16 cellular contexts compared by ENCODE assay signal in the genomic region with DNA sequence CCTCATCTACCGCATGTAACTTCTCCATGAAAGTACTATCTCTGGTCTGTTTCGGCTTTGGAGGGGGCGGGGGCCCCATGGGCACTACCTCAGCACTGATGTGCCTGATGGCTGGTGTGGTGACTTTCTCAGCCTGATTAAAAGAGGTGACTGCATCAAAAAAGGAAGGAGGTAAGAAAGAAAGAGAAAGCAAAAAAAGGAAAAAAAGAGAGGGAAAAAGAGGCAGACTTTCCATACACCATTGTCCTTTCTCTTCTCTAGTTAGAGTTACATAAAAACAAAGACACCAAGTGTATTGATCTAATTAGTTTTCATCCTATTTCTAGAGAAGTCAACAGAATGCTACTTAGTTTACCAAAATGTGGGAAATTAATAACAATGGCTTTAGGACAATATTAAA. TPM values are rescaled to one million over a fixed set of nuclear protein-coding genes. Genes with fewer than 3 reads are reported as not detected.
DNase-seq lines count a peak whose midpoint lies in the region; ATAC-seq and TF ChIP-seq lines count a peak whose summit lies in the region.
"Had no signal": no experiment of that assay in that cellular context is flagged by ENCODE, and none has a peak within 500 bp of the region (broad histone marks: within the 10 kb centered on the region; RNA-seq: fewer than 3 reads in every experiment).

No MANE protein-coding gene starts in this region.

- H3K4me3 ChIP-seq in osteoblast (ENCODE audit: insufficient read depth, low read length) (no peak overlapping the region), lower lobe of right lung (no peak overlapping the region)
- H3K4me3 ChIP-seq: SJSA1 had no signal

- no peak for DNase-seq in activated CD4-positive, alpha-beta memory T cell treated with anti-CD3 and anti-CD28 coated beads for 36 hours
- no peak for DNase-seq in activated CD4-positive, alpha-beta memory T cell treated with anti-CD3 and anti-CD28 coated beads, Interleukin-2, amount 10 ng/mL, durations not matched to agents 7 days and 5 days
- no peak for DNase-seq in CD4-positive, alpha-beta T cell
- DNase-seq in T-helper 17 cell = no peak
- peak; percentile 2 for DNase-seq in osteoblast (ENCODE audit: insufficient read length, low spot score, missing footprints)
- no peak for DNase-seq in lower lobe of right lung
- DNase-seq in HuH-7.5 (ENCODE audit: low spot score) = no peak
- DNase-seq in COR-L47 (lab: John Stamatoyannopoulos, UW) = no peak
- DNase-seq: 8988T, H9, NCI-H1105, NCI-H1694, NCI-H2227 treated with DMSO at 0.1 percent for 48 hours, NCI-H524 had no signal

- H3K27me3 Mint-ChIP-seq in activated CD4-positive, alpha-beta memory T cell treated with anti-CD3 and anti-CD28 coated beads for 36 hours = no peaks in the 10 kb centered on the region
- no peaks in the 10 kb centered on the region for H3K27me3 Mint-ChIP-seq in activated CD4-positive, alpha-beta memory T cell treated with anti-CD3 and anti-CD28 coated beads, Interleukin-2, amount 10 ng/mL, durations not matched to agents 7 days and 5 days
- H3K27me3 Mint-ChIP-seq in CD4-positive, alpha-beta T cell = no peaks in the 10 kb centered on the region
- no peaks in the 10 kb centered on the region for H3K27me3 Mint-ChIP-seq in T-helper 17 cell

- H3K9me3 ChIP-seq in CD4-positive, alpha-beta T cell (ENCODE audit: control insufficient read depth, low read length) = no peaks in the 10 kb centered on the region
- H3K9me3 ChIP-seq in T-helper 17 cell (ENCODE audit: control insufficient read depth, low read length, poor library complexity, severe bottlenecking) = no peaks in the 10 kb centered on the region
- no peaks in the 10 kb centered on the region for H3K9me3 ChIP-seq in osteoblast (ENCODE audit: low read depth, low read length)
- H3K9me3 ChIP-seq in lower lobe of right lung = no peaks in the 10 kb centered on the region
- H3K9me3 ChIP-seq: SJSA1 had no signal

- intact Hi-C loops in activated CD4-positive, alpha-beta memory T cell treated with anti-CD3 and anti-CD28 coated beads for 36 hours (cut with micrococcal nuclease) = no loop called here
- intact Hi-C loops in CD4-positive, alpha-beta T cell (cut with DNase I, micrococcal nuclease) = no loop called here
- intact Hi-C loops in lower lobe of right lung (cut with DNase I) = no loop called here

- H3K27ac Mint-ChIP-seq in activated CD4-positive, alpha-beta memory T cell treated with anti-CD3 and anti-CD28 coated beads for 36 hours = peak overlapping the region; percentile 3
- no peak overlapping the region for H3K27ac Mint-ChIP-seq in activated CD4-positive, alpha-beta memory T cell treated with anti-CD3 and anti-CD28 coated beads, Interleukin-2, amount 10 ng/mL, durations not matched to agents 7 days and 5 days
- H3K27ac Mint-ChIP-seq in CD4-positive, alpha-beta T cell = peak overlapping the region; percentile 49
- H3K27ac Mint-ChIP-seq in T-helper 17 cell = peak overlapping the region; percentile 85

- H4K20me1 ChIP-seq in osteoblast (ENCODE audit: insufficient read depth, low read length) = no peaks in the 10 kb centered on the region

- CTCF ChIA-PET in activated CD4-positive, alpha-beta memory T cell treated with anti-CD3 and anti-CD28 coated beads for 36 hours (lab: Charles Lee) = no interaction called here
- CTCF ChIA-PET in activated CD4-positive, alpha-beta memory T cell treated with anti-CD3 and anti-CD28 coated beads, Interleukin-2, amount 10 ng/mL, durations not matched to agents 7 days and 5 days (lab: Charles Lee) = no interaction called here
- CTCF ChIA-PET in CD4-positive, alpha-beta T cell (lab: Charles Lee) = interaction anchor here (0.6 kb wide), 1 partner anchor 15 kb away, joined by 3 read pairs; no protein-coding TSS in a partner anchor

- peaks cover 31% of the 10 kb centered on the region for H3K36me3 Mint-ChIP-seq in activated CD4-positive, alpha-beta memory T cell treated with anti-CD3 and anti-CD28 coated beads for 36 hours
- H3K36me3 Mint-ChIP-seq in activated CD4-positive, alpha-beta memory T cell treated with anti-CD3 and anti-CD28 coated beads, Interleukin-2, amount 10 ng/mL, durations not matched to agents 7 days and 5 days (ENCODE audit: low read depth) = peaks cover 51% of the 10 kb centered on the region
- H3K36me3 Mint-ChIP-seq in CD4-positive, alpha-beta T cell (ENCODE audit: low read depth) = peaks cover 70% of the 10 kb centered on the region
- peaks cover 13% of the 10 kb centered on the region for H3K36me3 Mint-ChIP-seq in T-helper 17 cell (ENCODE audit: low read depth)

- H3K27me3 ChIP-seq in CD4-positive, alpha-beta T cell (ENCODE audit: control insufficient read depth, insufficient read depth, low read length) = no peaks in the 10 kb centered on the region
- H3K27me3 ChIP-seq in osteoblast (ENCODE audit: insufficient read depth, low read length) (no peaks in the 10 kb centered on the region), lower lobe of right lung (ENCODE audit: low read depth) (no peaks in the 10 kb centered on the region)
- H3K27me3 ChIP-seq: SJSA1 had no signal

- H3K4me3 Mint-ChIP-seq in activated CD4-positive, alpha-beta memory T cell treated with anti-CD3 and anti-CD28 coated beads for 36 hours = no peak overlapping the region
- H3K4me3 Mint-ChIP-seq in activated CD4-positive, alpha-beta memory T cell treated with anti-CD3 and anti-CD28 coated beads, Interleukin-2, amount 10 ng/mL, durations not matched to agents 7 days and 5 days = no peak overlapping the region
- no peak overlapping the region for H3K4me3 Mint-ChIP-seq in CD4-positive, alpha-beta T cell
- no peak overlapping the region for H3K4me3 Mint-ChIP-seq in T-helper 17 cell
- H3K4me3 Mint-ChIP-seq: H9 had no signal

- H3K4me1 ChIP-seq in osteoblast (ENCODE audit: insufficient read depth, low read length) = no peaks in the 10 kb centered on the region
- H3K4me1 ChIP-seq in lower lobe of right lung = peaks cover 3% of the 10 kb centered on the region
- H3K4me1 ChIP-seq: SJSA1 had no signal

- H3K27ac ChIP-seq in CD4-positive, alpha-beta T cell (ENCODE audit: low read depth, low read length) = no peak overlapping the region
- H3K27ac ChIP-seq in osteoblast (ENCODE audit: low read depth, low read length) (no peak overlapping the region), lower lobe of right lung (no peak overlapping the region)
- H3K27ac ChIP-seq: C4-2B, SJSA1 had no signal

- peaks cover 2% of the 10 kb centered on the region for H3K4me1 Mint-ChIP-seq in activated CD4-positive, alpha-beta memory T cell treated with anti-CD3 and anti-CD28 coated beads for 36 hours (ENCODE audit: low read depth)
- peaks cover 5% of the 10 kb centered on the region for H3K4me1 Mint-ChIP-seq in activated CD4-positive, alpha-beta memory T cell treated with anti-CD3 and anti-CD28 coated beads, Interleukin-2, amount 10 ng/mL, durations not matched to agents 7 days and 5 days
- peaks cover 6% of the 10 kb centered on the region for H3K4me1 Mint-ChIP-seq in CD4-positive, alpha-beta T cell (ENCODE audit: low read depth)
- H3K4me1 Mint-ChIP-seq in T-helper 17 cell = peaks cover 9% of the 10 kb centered on the region

- H3K36me3 ChIP-seq in osteoblast (ENCODE audit: insufficient read depth, low read length) = peaks cover 59% of the 10 kb centered on the region
- H3K36me3 ChIP-seq in lower lobe of right lung = peaks cover 88% of the 10 kb centered on the region

- POLR2A ChIA-PET in activated CD4-positive, alpha-beta memory T cell treated with anti-CD3 and anti-CD28 coated beads for 36 hours (lab: Charles Lee) = interaction anchor here (0.5 kb wide), 1 partner anchor 38 kb away, joined by 4 read pairs; no protein-coding TSS in a partner anchor
- POLR2A ChIA-PET in activated CD4-positive, alpha-beta memory T cell treated with anti-CD3 and anti-CD28 coated beads, Interleukin-2, amount 10 ng/mL, durations not matched to agents 7 days and 5 days (lab: Charles Lee) = no interaction called here
- POLR2A ChIA-PET in CD4-positive, alpha-beta T cell (lab: Charles Lee) = no interaction called here

- H3K79me2 ChIP-seq in osteoblast (ENCODE audit: insufficient read depth, low read length) = no peaks in the 10 kb centered on the region

- no peaks in the 10 kb centered on the region for H3K9me3 Mint-ChIP-seq in activated CD4-positive, alpha-beta memory T cell treated with anti-CD3 and anti-CD28 coated beads for 36 hours
- H3K9me3 Mint-ChIP-seq in activated CD4-positive, alpha-beta memory T cell treated with anti-CD3 and anti-CD28 coated beads, Interleukin-2, amount 10 ng/mL, durations not matched to agents 7 days and 5 days = no peaks in the 10 kb centered on the region
- no peaks in the 10 kb centered on the region for H3K9me3 Mint-ChIP-seq in CD4-positive, alpha-beta T cell
- H3K9me3 Mint-ChIP-seq: H9 had no signal

- no peak overlapping the region for H2AFZ ChIP-seq in osteoblast (ENCODE audit: low read length)

- ATAC-seq in CD4-positive, alpha-beta T cell (ENCODE audit: poor library complexity) = no peak
- ATAC-seq in T-helper 17 cell (no peak), lower lobe of right lung (no peak)

- H3K4me2 ChIP-seq in osteoblast (ENCODE audit: insufficient read depth, low read length) = no peak overlapping the region

- TF ChIP-seq CTCF in CD4-positive, alpha-beta T cell (IDR thresholded peaks at IDR 0.05) = no peak
- TF ChIP-seq CTCF in osteoblast (IDR thresholded peaks at IDR 0.05; ENCODE audit: extremely low read depth, low read depth, low read length) = no peak
- TF ChIP-seq CTCF in lower lobe of right lung (IDR thresholded peaks at IDR 0.05) = no peak

RNA-seq across cellular contexts. Expression of a gene that starts 43.3 kb away (rescaled TPM):
- total RNA-seq in activated CD4-positive, alpha-beta memory T cell treated with anti-CD3 and anti-CD28 coated beads for 36 hours = 10 to 100 TPM; 48.0 to 51.2 TPM
- total RNA-seq in activated CD4-positive, alpha-beta memory T cell treated with anti-CD3 and anti-CD28 coated beads, Interleukin-2, amount 10 ng/mL, durations not matched to agents 7 days and 5 days = 10 to 100 TPM; 76.4 to 76.6 TPM
- 10 to 100 TPM; 71.0 to 77.0 TPM for total RNA-seq in CD4-positive, alpha-beta T cell
- total RNA-seq in T-helper 17 cell = 10 to 100 TPM; 88.4 to 93.9 TPM
- 39.4 and 44.2 TPM in 2 replicates for total RNA-seq in osteoblast
- 46.9 TPM for total RNA-seq in lower lobe of right lung

RNA-seq across cellular contexts. Expression of a gene that starts 45.7 kb away (rescaled TPM):
- total RNA-seq in activated CD4-positive, alpha-beta memory T cell treated with anti-CD3 and anti-CD28 coated beads for 36 hours = 10 to 100 TPM; 25.0 to 25.1 TPM
- 10 to 100 TPM; 30.7 to 31.6 TPM for total RNA-seq in activated CD4-positive, alpha-beta memory T cell treated with anti-CD3 and anti-CD28 coated beads, Interleukin-2, amount 10 ng/mL, durations not matched to agents 7 days and 5 days
- 1 to 10 TPM; 6.1 to 6.3 TPM for total RNA-seq in CD4-positive, alpha-beta T cell
- 10 to 100 TPM; 27.0 to 30.2 TPM for total RNA-seq in T-helper 17 cell
- total RNA-seq in osteoblast = 33.3 and 34.5 TPM in 2 replicates
- 9.6 TPM for total RNA-seq in lower lobe of right lung
